20 cellular contexts compared by ENCODE assay signal in the genomic region with DNA sequence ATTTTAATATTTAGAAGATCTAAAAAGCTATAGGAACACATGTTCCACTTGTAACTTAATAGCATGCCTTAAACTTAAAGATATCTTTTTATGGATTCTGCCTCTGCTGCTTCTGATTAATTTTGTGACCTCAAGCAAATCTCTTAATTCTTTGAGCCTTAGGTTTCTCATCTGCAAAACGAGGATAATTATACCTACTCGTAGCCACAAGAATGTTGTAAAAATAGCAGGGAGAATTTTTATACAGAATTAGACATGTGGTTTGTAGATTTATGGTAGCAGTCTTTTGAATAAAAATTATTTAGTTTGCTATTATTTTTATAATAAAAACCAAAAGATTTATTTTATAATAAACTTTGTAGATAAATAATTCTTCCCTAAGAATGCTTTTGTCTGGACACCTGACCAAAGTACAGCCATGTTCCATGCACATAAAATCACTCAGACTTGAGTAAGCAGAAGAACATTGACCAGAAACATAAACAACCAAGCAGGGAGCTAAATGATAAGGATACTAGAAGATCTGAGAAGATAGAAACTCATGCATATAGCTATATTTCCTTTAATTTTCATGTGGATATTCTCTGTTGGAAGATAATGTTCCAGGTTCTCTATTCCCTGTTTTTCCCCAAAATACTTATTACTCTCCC. TPM values are rescaled to one million over a fixed set of nuclear protein-coding genes. Genes with fewer than 3 reads are reported as not detected.
DNase-seq lines count a peak whose midpoint lies in the region; ATAC-seq and TF ChIP-seq lines count a peak whose summit lies in the region.
"Had no signal": no experiment of that assay in that cellular context is flagged by ENCODE, and none has a peak within 500 bp of the region (broad histone marks: within the 10 kb centered on the region; RNA-seq: fewer than 3 reads in every experiment).

No MANE protein-coding gene starts in this region.

- CTCF ChIA-PET in PC-3 (lab: Charles Lee), result interaction anchor here (0.6 kb wide), 1 partner anchor 436 kb away, joined by 4 read pairs; no protein-coding TSS in a partner anchor

- no peaks in the 10 kb centered on the region; the same call in 1 of the 2 replicates for H3K36me3 ChIP-seq in PC-3 (ENCODE audit: low read depth, low read length)
- H3K36me3 ChIP-seq in osteoblast (ENCODE audit: insufficient read depth, low read length), result no peaks in the 10 kb centered on the region

- H3K27me3 ChIP-seq in PC-3 (ENCODE audit: low read length) (no peaks in the 10 kb centered on the region), osteoblast (ENCODE audit: insufficient read depth, low read length) (no peaks in the 10 kb centered on the region)

- POLR2A ChIA-PET in PC-3 (lab: Charles Lee; ENCODE audit: unreplicated experiment), result no interaction called here

- peak; percentile 39 for DNase-seq in ELR (ENCODE audit: low read depth)
- DNase-seq in PC-3, result peak; percentile 12
- peak; percentile 39 for DNase-seq in dedifferentiated amniotic fluid mesenchymal stem cell (ENCODE audit: extremely low spot score)
- peak; percentile 87 for DNase-seq in osteoblast (ENCODE audit: insufficient read length, low spot score, missing footprints)
- DNase-seq in NCI-H146 treated with DMSO at 0.1 percent for 48 hours (lab: John Stamatoyannopoulos, UW; ENCODE audit: unreplicated experiment), result no peak
- no peak for DNase-seq in Kasumi-1 (lab: John Stamatoyannopoulos, UW)
- DNase-seq: activated B cell treated with CpG ODN at 0.5 μM for 24 hours; activated CD8-positive, alpha-beta memory T cell treated with anti-CD3 and anti-CD28 coated beads for 24 hours; C1 segment of cervical spinal cord; central memory CD4-positive, alpha-beta T cell; effector memory CD4-positive, alpha-beta T cell; hypothalamus; kidney glomerular epithelial cell; NCI-H2081; NCI-H524; psoas muscle; stimulated activated CD4-positive, alpha-beta T cell treated with anti-CD3 and anti-CD28 coated beads, Interleukin-4, amount 100 ng/mL, for 4 hours; T-helper 2 cell had no signal

- H3F3A ChIP-seq in PC-3 (ENCODE audit: low read length, unreplicated experiment), result peaks cover 3% of the 10 kb centered on the region

- TF ChIP-seq CTCF in PC-3 (conservative IDR thresholded peaks at IDR 0.05; ENCODE audit: low read depth, low read length) (no peak), osteoblast (IDR thresholded peaks at IDR 0.05; ENCODE audit: extremely low read depth, low read depth, low read length) (no peak)

- H3K4me3 ChIP-seq in PC-3 (ENCODE audit: low read length) (no peak overlapping the region), osteoblast (ENCODE audit: insufficient read depth, low read length) (no peak overlapping the region)
- H3K4me3 ChIP-seq: psoas muscle had no signal

- intact Hi-C loops in PC-3 (cut with micrococcal nuclease), result loop anchor here (2.0 to 5.0 kb wide), 2 partner anchors 15 to 32 kb away; no protein-coding TSS in a partner anchor

- H3K9me3 ChIP-seq in PC-3 (ENCODE audit: low read length) (no peaks in the 10 kb centered on the region), osteoblast (ENCODE audit: low read depth, low read length) (no peaks in the 10 kb centered on the region)
- H3K9me3 ChIP-seq: psoas muscle had no signal

- BruUV-seq in PC-3 (replicated peaks; lab: Mats Ljungman, UMichigan), result TSS peak; percentile 15

- no peak overlapping the region for H2AFZ ChIP-seq in PC-3 (ENCODE audit: low read length)
- H2AFZ ChIP-seq in osteoblast (ENCODE audit: low read length), result no peak overlapping the region

- no peaks in the 10 kb centered on the region for H3K9me2 ChIP-seq in PC-3 (replicated peaks; ENCODE audit: low read length)

- H3K27ac ChIP-seq in PC-3 (ENCODE audit: low read length) (peak overlapping the region; percentile 84), osteoblast (ENCODE audit: low read depth, low read length) (peak overlapping the region; percentile 83)
- H3K27ac ChIP-seq: psoas muscle had no signal

- H4K20me1 ChIP-seq in PC-3 (ENCODE audit: low read length), result no peaks in the 10 kb centered on the region
- H4K20me1 ChIP-seq in osteoblast (ENCODE audit: insufficient read depth, low read length), result peaks cover 3% of the 10 kb centered on the region

- H3K4me1 ChIP-seq in PC-3 (ENCODE audit: insufficient read depth, low read length), result peaks cover 28% of the 10 kb centered on the region
- peaks cover 24% of the 10 kb centered on the region for H3K4me1 ChIP-seq in osteoblast (ENCODE audit: insufficient read depth, low read length)

- ATAC-seq in PC-3 (no peak), HG02642 (IDR thresholded peaks at IDR 0.05; ENCODE audit: poor library complexity, unreplicated experiment) (no peak), HG03432 (IDR thresholded peaks at IDR 0.05; ENCODE audit: unreplicated experiment) (no peak)
- ATAC-seq: psoas muscle had no signal

- H3K4me2 ChIP-seq in PC-3 (ENCODE audit: low read length), result peak overlapping the region; percentile 74
- H3K4me2 ChIP-seq in osteoblast (ENCODE audit: insufficient read depth, low read length), result peak overlapping the region; percentile 3

- H3K9ac ChIP-seq in PC-3 (ENCODE audit: low read length), result no peak overlapping the region

- H3K79me2 ChIP-seq in PC-3 (ENCODE audit: low read length) (peaks cover 30% of the 10 kb centered on the region), osteoblast (ENCODE audit: insufficient read depth, low read length) (peaks cover 49% of the 10 kb centered on the region)

RNA-seq across cellular contexts. Expression of gene C9orf85, which starts 18.5 kb away (rescaled TPM):
- total RNA-seq in PC-3 (2014; rRNA removed) (7.9 and 13.4 TPM in 2 replicates), osteoblast (11.2 and 12.1 TPM in 2 replicates)

RNA-seq across cellular contexts. Expression of gene ABHD17B, which starts 18.9 kb away (rescaled TPM):
- total RNA-seq in PC-3 (2014; rRNA removed) (10.0 and 11.6 TPM in 2 replicates), osteoblast (21.4 and 21.8 TPM in 2 replicates)

Comparison
In these comparisons a context has a peak if more than half of its experiments do, and no peak if none do; other contexts are left out.
1. DNase-seq: peak in ELR (single experiment), PC-3 (single experiment), dedifferentiated amniotic fluid mesenchymal stem cell (single experiment) and osteoblast (single experiment); none in NCI-H146 treated with DMSO at 0.1 percent for 48 hours (single experiment) and Kasumi-1 (0 of 2).